ENCODE assay signal across 8 cellular contexts in the genomic region with DNA sequence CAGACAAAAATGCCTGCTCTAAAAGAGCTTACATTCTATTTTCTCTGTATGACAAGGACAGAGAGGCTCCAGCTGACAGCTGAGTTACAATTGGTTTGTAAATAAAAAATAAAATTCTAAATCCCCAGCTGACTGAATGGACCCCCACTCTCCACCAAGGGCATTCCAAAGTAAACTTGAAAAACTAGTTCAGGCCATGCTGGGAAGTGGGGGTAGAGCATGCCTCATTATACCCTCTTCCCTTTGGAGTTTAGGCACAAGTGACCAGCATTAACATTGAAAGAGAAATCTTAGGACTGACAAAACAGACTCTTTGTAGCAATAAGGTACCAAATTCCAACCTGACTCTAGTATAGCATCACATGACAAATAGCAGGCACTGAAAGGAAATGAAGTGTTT. TPM values are rescaled to one million over a fixed set of nuclear protein-coding genes. Genes with fewer than 3 reads are reported as not detected.
"Had no signal": no experiment of that assay in that cellular context is flagged by ENCODE, and none has a peak within 500 bp of the region (broad histone marks: within the 10 kb centered on the region; RNA-seq: fewer than 3 reads in every experiment).

No MANE protein-coding gene starts in this region.

- DNase-seq: GOT3, H9, HCEC 1CT, IMR-90 had no signal

- FAIRE-seq: H54, HTR-8/SVneo, K562 had no signal

- H3K4me3 ChIP-seq: K562 had no signal

RNA-seq across cellular contexts. Expression of a gene that starts 31.0 kb away (rescaled TPM):
- total RNA-seq: HT-29 had no signal
